In genomic region chr3:72428803-72429202, GRCh38 we compare ENCODE assay signal across 1 cellular context.
TF ChIP-seq lines count a peak whose summit lies in the region.

No MANE protein-coding gene starts in this region.

TF ChIP-seq in HepG2, 621 proteins besides CTCF, POLR2A, EP300 and RAD21:
- TF ChIP-seq MATR3 (CRISPR knock-in tag; IDR thresholded peaks at IDR 0.05), result no peak
- TF ChIP-seq, protein P1, sequence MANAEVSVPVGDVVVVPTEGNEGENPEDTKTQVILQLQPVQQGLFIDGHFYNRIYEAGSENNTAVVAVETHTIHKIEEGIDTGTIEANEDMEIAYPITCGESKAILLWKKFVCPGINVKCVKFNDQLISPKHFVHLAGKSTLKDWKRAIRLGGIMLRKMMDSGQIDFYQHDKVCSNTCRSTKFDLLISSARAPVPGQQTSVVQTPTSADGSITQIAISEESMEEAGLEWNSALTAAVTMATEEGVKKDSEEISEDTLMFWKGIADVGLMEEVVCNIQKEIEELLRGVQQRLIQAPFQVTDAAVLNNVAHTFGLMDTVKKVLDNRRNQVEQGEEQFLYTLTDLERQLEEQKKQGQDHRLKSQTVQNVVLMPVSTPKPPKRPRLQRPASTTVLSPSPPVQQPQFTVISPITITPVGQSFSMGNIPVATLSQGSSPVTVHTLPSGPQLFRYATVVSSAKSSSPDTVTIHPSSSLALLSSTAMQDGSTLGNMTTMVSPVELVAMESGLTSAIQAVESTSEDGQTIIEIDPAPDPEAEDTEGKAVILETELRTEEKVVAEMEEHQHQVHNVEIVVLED (CRISPR knock-in tag; IDR thresholded peaks at IDR 0.05; ENCODE audit: borderline replicate concordance), result no peak
- no peak for TF ChIP-seq NFKB2 (CRISPR knock-in tag; IDR thresholded peaks at IDR 0.05; ENCODE audit: borderline replicate concordance)
- no peak for TF ChIP-seq POGK (CRISPR knock-in tag; conservative IDR thresholded peaks at IDR 0.05)
- TF ChIP-seq, protein P2, sequence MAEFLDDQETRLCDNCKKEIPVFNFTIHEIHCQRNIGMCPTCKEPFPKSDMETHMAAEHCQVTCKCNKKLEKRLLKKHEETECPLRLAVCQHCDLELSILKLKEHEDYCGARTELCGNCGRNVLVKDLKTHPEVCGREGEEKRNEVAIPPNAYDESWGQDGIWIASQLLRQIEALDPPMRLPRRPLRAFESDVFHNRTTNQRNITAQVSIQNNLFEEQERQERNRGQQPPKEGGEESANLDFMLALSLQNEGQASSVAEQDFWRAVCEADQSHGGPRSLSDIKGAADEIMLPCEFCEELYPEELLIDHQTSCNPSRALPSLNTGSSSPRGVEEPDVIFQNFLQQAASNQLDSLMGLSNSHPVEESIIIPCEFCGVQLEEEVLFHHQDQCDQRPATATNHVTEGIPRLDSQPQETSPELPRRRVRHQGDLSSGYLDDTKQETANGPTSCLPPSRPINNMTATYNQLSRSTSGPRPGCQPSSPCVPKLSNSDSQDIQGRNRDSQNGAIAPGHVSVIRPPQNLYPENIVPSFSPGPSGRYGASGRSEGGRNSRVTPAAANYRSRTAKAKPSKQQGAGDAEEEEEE (CRISPR knock-in tag; IDR thresholded peaks at IDR 0.05; ENCODE audit: borderline replicate concordance), result no peak
- TF ChIP-seq PHF21A (CRISPR knock-in tag; IDR thresholded peaks at IDR 0.05), result no peak
- TF ChIP-seq ZNF710 (CRISPR knock-in tag; IDR thresholded peaks at IDR 0.05; ENCODE audit: borderline replicate concordance), result no peak
- no peak for TF ChIP-seq PRPF4 (IDR thresholded peaks at IDR 0.05; ENCODE audit: low read depth, low read length, poor library complexity, severe bottlenecking)
- no peak for TF ChIP-seq PAWR (CRISPR knock-in tag; IDR thresholded peaks at IDR 0.05; ENCODE audit: borderline replicate concordance)
- TF ChIP-seq BCL6 (CRISPR knock-in tag; IDR thresholded peaks at IDR 0.05), result no peak
